ENCODE assay signal across 9 cellular contexts in genomic region chr5:55324815-55325418, GRCh38. TPM values are rescaled to one million over a fixed set of nuclear protein-coding genes. Genes with fewer than 3 reads are reported as not detected.
DNase-seq lines count a peak whose midpoint lies in the region; ATAC-seq, FAIRE-seq and TF ChIP-seq lines count a peak whose summit lies in the region.
"Had no signal": no experiment of that assay in that cellular context is flagged by ENCODE, and none has a peak within 500 bp of the region (broad histone marks: within the 10 kb centered on the region; RNA-seq: fewer than 3 reads in every experiment).

No MANE protein-coding gene starts in this region.

- no peak for TF ChIP-seq POLR2A in transverse colon (IDR thresholded peaks at IDR 0.05)

- H3K36me3 Mint-ChIP-seq in CD4-positive, CD25-positive, alpha-beta regulatory T cell, result peaks cover 32% of the 10 kb centered on the region

- H3K36me3 ChIP-seq in CD4-positive, CD25-positive, alpha-beta regulatory T cell (ENCODE audit: control insufficient read depth, insufficient read depth, low read length), result peaks cover 43% of the 10 kb centered on the region
- H3K36me3 ChIP-seq in ascending aorta (peaks cover 6 to 14% of the 10 kb centered on the region in 2 donors), transverse colon (peaks cover 0 to 22% (median 2%) of the 10 kb centered on the region in 4 donors)

- no peak overlapping the region for H3K27ac ChIP-seq in CD4-positive, CD25-positive, alpha-beta regulatory T cell (ENCODE audit: insufficient read depth, low read length, poor library complexity, severe bottlenecking)
- no peak overlapping the region for H3K27ac ChIP-seq in ascending aorta
- H3K27ac ChIP-seq in transverse colon, result no peak overlapping the region

- H3K4me1 ChIP-seq in CD4-positive, CD25-positive, alpha-beta regulatory T cell (ENCODE audit: control insufficient read depth, insufficient read depth, low read length, poor library complexity, severe bottlenecking), result peaks cover 13% of the 10 kb centered on the region
- peaks cover 0 to 6% of the 10 kb centered on the region in 2 donors for H3K4me1 ChIP-seq in ascending aorta
- no peaks in the 10 kb centered on the region for H3K4me1 ChIP-seq in transverse colon

- no peak for TF ChIP-seq EP300 in transverse colon (IDR thresholded peaks at IDR 0.05; ENCODE audit: low read depth)

- intact Hi-C loops in ascending aorta (cut with DNase I) (loop anchor here (2.0 kb wide), 1 partner anchor 368 kb away; no protein-coding TSS in a partner anchor), transverse colon (cut with DNase I; ENCODE audit: low total_unique reads) (no loop called here)

- DNase-seq in CD4-positive, CD25-positive, alpha-beta regulatory T cell, result peak in 2 of 3 donors; percentile 39 to 63
- DNase-seq in MV-4-11 (lab: John Stamatoyannopoulos, UW), result peak; percentile 43
- no peak for DNase-seq in ascending aorta (ENCODE audit: low spot score in 2 of 2)
- DNase-seq in transverse colon, result no peak
- DNase-seq in activated CD4-positive, alpha-beta T cell treated with anti-CD3 and anti-CD28 coated beads, Interleukin-2, amount 50 U/mL, for 1 hour, result no peak
- DNase-seq: left cardiac atrium had no signal

- H3K4me3 ChIP-seq in CD4-positive, CD25-positive, alpha-beta regulatory T cell (ENCODE audit: low read depth, low read length), result no peak overlapping the region
- H3K4me3 ChIP-seq in ascending aorta, result no peak overlapping the region
- no peak overlapping the region for H3K4me3 ChIP-seq in transverse colon

- in situ Hi-C loops in transverse colon (cut with MboI; ENCODE audit: low pct_ligation_motif_present in 1 of 4, low pct_unique_long_range_greater_than_20kb in 1 of 4, low sequenced_read_pairs in 3 of 4), result loop anchor here in 1 of 4 donors (25.0 kb wide), 1 partner anchor 362 kb away; no protein-coding TSS in a partner anchor

- peak; percentile 58 to 59 for ATAC-seq in CD4-positive, CD25-positive, alpha-beta regulatory T cell (ENCODE audit: low read depth in 2 of 2)
- peak; percentile 65 for ATAC-seq in GM18502 (IDR thresholded peaks at IDR 0.05; ENCODE audit: poor library complexity, unreplicated experiment)
- no peak for ATAC-seq in GM21737 (IDR thresholded peaks at IDR 0.05; ENCODE audit: unreplicated experiment)

- H3K27me3 ChIP-seq in CD4-positive, CD25-positive, alpha-beta regulatory T cell (ENCODE audit: control insufficient read depth, insufficient read depth, low read length), result no peaks in the 10 kb centered on the region
- H3K27me3 ChIP-seq in ascending aorta (no peaks in the 10 kb centered on the region), transverse colon (no peaks in the 10 kb centered on the region)

- no peaks in the 10 kb centered on the region for H3K9me3 Mint-ChIP-seq in CD4-positive, CD25-positive, alpha-beta regulatory T cell

- peak overlapping the region in 1 of 4 donors; percentile 58 for H3K4me3 Mint-ChIP-seq in CD4-positive, CD25-positive, alpha-beta regulatory T cell

- no peaks in the 10 kb centered on the region for H3K9me3 ChIP-seq in CD4-positive, CD25-positive, alpha-beta regulatory T cell (ENCODE audit: control insufficient read depth in 2 of 2, low read length in 2 of 2)
- H3K9me3 ChIP-seq in ascending aorta, result no peaks in the 10 kb centered on the region
- no peaks in the 10 kb centered on the region for H3K9me3 ChIP-seq in transverse colon

- no peak overlapping the region for H3K27ac Mint-ChIP-seq in CD4-positive, CD25-positive, alpha-beta regulatory T cell

- 83 to 97% methylated on average over 1 of the region's 1 CpG for WGBS in transverse colon (ENCODE audit: low coverage in 1 of 2), 2 donors

- peaks cover 25 to 47% (median 34%) of the 10 kb centered on the region in 4 donors for H3K4me1 Mint-ChIP-seq in CD4-positive, CD25-positive, alpha-beta regulatory T cell

- TF ChIP-seq CTCF in ascending aorta (IDR thresholded peaks at IDR 0.05), result peak; percentile 62 to 85 (median 73)
- TF ChIP-seq CTCF in transverse colon (IDR thresholded peaks at IDR 0.05), result peak; percentile 60 to 67 (median 61)

- H3K27me3 Mint-ChIP-seq in CD4-positive, CD25-positive, alpha-beta regulatory T cell, result no peaks in the 10 kb centered on the region

- peak; percentile 98 for FAIRE-seq in islet of Langerhans (lab: Jason Lieb, UNC)

RNA-seq across cellular contexts. Expression of gene MTREX, which starts 17.1 kb away (rescaled TPM):
- total RNA-seq in CD4-positive, CD25-positive, alpha-beta regulatory T cell, result 86.7 TPM
- 10 to 100 TPM; 23.2 to 34.3 (median 28.4) TPM for polyA plus RNA-seq in CD4-positive, CD25-positive, alpha-beta regulatory T cell
- 17.1 TPM for total RNA-seq in ascending aorta
- total RNA-seq in transverse colon, result 10 to 100 TPM; 29.5 to 85.9 (median 65.5) TPM

RNA-seq across cellular contexts. Expression of gene DHX29, which starts 17.4 kb away (rescaled TPM):
- 16.5 TPM for total RNA-seq in CD4-positive, CD25-positive, alpha-beta regulatory T cell
- 10 to 100 TPM; 12.5 to 28.5 (median 14.8) TPM for polyA plus RNA-seq in CD4-positive, CD25-positive, alpha-beta regulatory T cell
- total RNA-seq in ascending aorta, result 11.3 TPM
- total RNA-seq in transverse colon, result 10 to 100 TPM in 3 of 4 donors, 1 to 10 TPM in 1; 9.4 to 33.0 (median 17.6) TPM

Comparison
In these comparisons a context has a peak if more than half of its experiments do, and no peak if none do; other contexts are left out.
1. DNase-seq: peak in CD4-positive, CD25-positive, alpha-beta regulatory T cell (2 of 3) and MV-4-11 (single experiment); none in ascending aorta (0 of 2), transverse colon (single experiment) and activated CD4-positive, alpha-beta T cell treated with anti-CD3 and anti-CD28 coated beads, Interleukin-2, amount 50 U/mL, for 1 hour (single experiment).